In the genomic region with DNA sequence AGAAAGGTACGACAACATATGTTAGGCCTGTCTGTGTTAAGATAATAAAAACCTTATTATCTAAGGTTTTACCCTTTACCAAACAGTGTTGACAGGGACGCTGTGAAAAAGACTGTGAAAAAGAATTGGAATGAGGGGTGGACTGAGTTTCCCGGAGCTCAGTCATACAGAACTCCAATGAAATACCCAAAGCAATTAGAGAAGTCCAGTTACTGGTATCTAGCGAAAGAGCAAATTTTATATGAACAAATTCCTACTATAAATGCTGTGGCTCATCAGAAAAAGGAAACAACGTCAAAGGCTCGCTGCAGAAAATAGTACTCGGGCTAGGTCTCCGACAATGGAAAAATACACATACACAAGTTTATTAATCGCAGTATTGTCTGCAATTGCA, we compare ENCODE assay signal across 1 cellular context.
A peak's percentile ranks its signal among the peaks of the same experiment; 100 is the strongest.
TF ChIP-seq lines count a peak whose summit lies in the region.

No MANE protein-coding gene starts in this region.

TF ChIP-seq in GM12878, 131 proteins besides CTCF, POLR2A, EP300 and RAD21 (continued from another document):
- peak; percentile 0; the same call in 1 of the 2 replicates for TF ChIP-seq JUNB (IDR thresholded peaks at IDR 0.05)
- no peak for TF ChIP-seq SUZ12 (IDR thresholded peaks at IDR 0.05; ENCODE audit: unreplicated experiment)
- TF ChIP-seq ZNF217 (IDR thresholded peaks at IDR 0.05), result 0 out of 2 replicates have a peak, but pooled peaks have one; percentile 9
